ENCODE assay signal across 1 cellular context in the genomic region with DNA sequence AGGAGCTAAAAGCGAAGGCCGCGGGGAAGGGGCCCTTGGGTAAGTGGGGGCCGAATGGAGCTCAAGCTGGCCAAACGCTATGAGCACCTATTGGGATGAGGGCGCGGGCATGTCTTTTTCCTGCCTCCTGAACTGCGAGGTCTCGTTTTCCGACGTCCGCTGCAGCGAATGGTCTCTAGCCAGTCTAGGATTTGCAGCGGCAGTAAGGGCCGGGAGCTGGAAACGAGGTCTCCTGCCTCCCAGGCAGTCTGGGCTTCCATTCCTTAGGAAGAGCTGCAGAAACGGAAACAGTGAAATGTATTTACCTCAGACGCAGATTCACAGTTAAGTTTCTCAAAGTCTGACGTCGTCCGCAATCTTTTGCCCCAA.
TF ChIP-seq lines count a peak whose summit lies in the region.

No MANE protein-coding gene starts in this region.

TF ChIP-seq in H1, 55 proteins besides CTCF, POLR2A, EP300 and RAD21:
- TF ChIP-seq BACH1 (IDR thresholded peaks at IDR 0.05; ENCODE audit: low read length) (no peak), GABPA (IDR thresholded peaks at IDR 0.05; ENCODE audit: borderline replicate concordance, insufficient read depth, low read length) (no peak), ASH2L (IDR thresholded peaks at IDR 0.05; ENCODE audit: low read length) (no peak), EZH2 (IDR thresholded peaks at IDR 0.05; ENCODE audit: low read depth, low read length, severe bottlenecking) (no peak), NRF1 (IDR thresholded peaks at IDR 0.05; ENCODE audit: low read depth, low read length) (no peak), RNF2 (IDR thresholded peaks at IDR 0.05; ENCODE audit: borderline replicate concordance, low read depth, low read length, missing control alignments, poor library complexity, severe bottlenecking) (no peak), EGR1 (IDR thresholded peaks at IDR 0.05; ENCODE audit: borderline replicate concordance, low read depth, low read length) (no peak), TAF1 (IDR thresholded peaks at IDR 0.05; ENCODE audit: low read depth, low read length) (no peak), KDM4A (IDR thresholded peaks at IDR 0.05; ENCODE audit: low read depth, low read length, severe bottlenecking) (no peak), SIX5 (IDR thresholded peaks at IDR 0.05; ENCODE audit: low read depth, low read length) (no peak), HDAC6 (IDR thresholded peaks at IDR 0.05; ENCODE audit: low read depth, low read length) (no peak), YY1 (IDR thresholded peaks at IDR 0.05; ENCODE audit: low read depth, low read length) (no peak), PHF8 (conservative IDR thresholded peaks at IDR 0.05; ENCODE audit: low read depth, low read length) (no peak), CBX8 (IDR thresholded peaks at IDR 0.05; ENCODE audit: borderline replicate concordance, low read depth, low read length) (no peak), GTF2F1 (IDR thresholded peaks at IDR 0.05; ENCODE audit: borderline replicate concordance, low read depth, low read length) (no peak), BCL11A (IDR thresholded peaks at IDR 0.05; ENCODE audit: low read depth in 2 of 2, low read length in 2 of 2) (no peak), SP4 (IDR thresholded peaks at IDR 0.05; ENCODE audit: low read length) (no peak), JUN (IDR thresholded peaks at IDR 0.05; ENCODE audit: low read depth, low read length) (no peak), HDAC2 (IDR thresholded peaks at IDR 0.05; ENCODE audit: borderline replicate concordance in 1 of 2, low read depth in 2 of 2, low read length in 2 of 2) (no peak)
